ENCODE assay signal across 23 cellular contexts in genomic region chr16:88341551-88342290, GRCh38. TPM values are rescaled to one million over a fixed set of nuclear protein-coding genes. Genes with fewer than 3 reads are reported as not detected.
DNase-seq lines count a peak whose midpoint lies in the region; ATAC-seq, FAIRE-seq and TF ChIP-seq lines count a peak whose summit lies in the region.
"Had no signal": no experiment of that assay in that cellular context is flagged by ENCODE, and none has a peak within 500 bp of the region (broad histone marks: within the 10 kb centered on the region; RNA-seq: fewer than 3 reads in every experiment).

No MANE protein-coding gene starts in this region.

- no peak overlapping the region for H3K23ac ChIP-seq in H1 (ENCODE audit: insufficient read length)

- H2AFZ ChIP-seq in H1 (ENCODE audit: low read length), result no peak overlapping the region
- H2AFZ ChIP-seq: GM23338 had no signal

- no peaks in the 10 kb centered on the region for H3K36me3 Mint-ChIP-seq in activated CD8-positive, alpha-beta T cell treated with anti-CD3 and anti-CD28 coated beads for 36 hours (ENCODE audit: low read depth)

- FAIRE-seq in H1 (lab: Jason Lieb, UNC), result no peak
- FAIRE-seq: D721Med, GM18507 had no signal

- no peak overlapping the region for H3K18ac ChIP-seq in H1 (ENCODE audit: extremely low read depth, low read length)

- no peak for TF ChIP-seq POLR2A in H1 (IDR thresholded peaks at IDR 0.05; ENCODE audit: control extremely low read depth in 1 of 2, low read depth in 2 of 2, low read length in 2 of 2)

- H4K5ac ChIP-seq in H1 (ENCODE audit: insufficient read length, low read depth, low read length), result no peak overlapping the region

- no peaks in the 10 kb centered on the region for H3K23me2 ChIP-seq in H1 (ENCODE audit: low read depth, low read length)

- H3K27me3 Mint-ChIP-seq in activated CD8-positive, alpha-beta T cell treated with anti-CD3 and anti-CD28 coated beads for 36 hours, result peaks cover 1% of the 10 kb centered on the region
- H3K27me3 Mint-ChIP-seq: CD4-positive, alpha-beta T cell had no signal

- no peaks in the 10 kb centered on the region for H3K79me2 ChIP-seq in H1 (ENCODE audit: control insufficient read depth in 1 of 2, insufficient read depth in 2 of 2, low read length in 2 of 2)

- H4K91ac ChIP-seq in H1 (replicated peaks; ENCODE audit: insufficient read length, low read length), result no peak overlapping the region

- no peak overlapping the region for H2AK5ac ChIP-seq in H1 (ENCODE audit: low read depth, low read length)

- H3K27ac ChIP-seq in right atrium auricular region (no peak overlapping the region), H1 (ENCODE audit: low read depth, low read length) (no peak overlapping the region), lower lobe of right lung (no peak overlapping the region)
- H3K27ac ChIP-seq: BLaER1 had no signal

- H2BK120ac ChIP-seq in H1 (replicated peaks; ENCODE audit: low read depth, low read length), result no peak overlapping the region

- TF ChIP-seq CTCF in right atrium auricular region (IDR thresholded peaks at IDR 0.05) (no peak), H1 (IDR thresholded peaks at IDR 0.05; ENCODE audit: control extremely low read depth in 1 of 3, insufficient read depth in 1 of 3, low read depth in 1 of 3, low read length in 3 of 3) (no peak), lower lobe of right lung (IDR thresholded peaks at IDR 0.05) (no peak)
- no peak for TF ChIP-seq CTCF in activated CD8-positive, alpha-beta T cell treated with anti-CD3 and anti-CD28 coated beads for 36 hours (IDR thresholded peaks at IDR 0.05)

- H2BK12ac ChIP-seq in H1 (ENCODE audit: low read depth, low read length), result no peak overlapping the region

- peak; percentile 32 for DNase-seq in Right ventricle myocardium superior
- DNase-seq in right atrium auricular region (ENCODE audit: low spot score), result no peak
- DNase-seq in H1 (ENCODE audit: low read depth in 1 of 2, low spot score in 2 of 2), result no peak
- DNase-seq in lower lobe of right lung, result peak; percentile 41
- no peak for DNase-seq in hippocampal formation (lab: John Stamatoyannopoulos, UW)
- DNase-seq in activated CD8-positive, alpha-beta T cell treated with anti-CD3 and anti-CD28 coated beads for 36 hours, result no peak
- DNase-seq: CD4-positive, alpha-beta T cell; Karpas-422; NCI-H1092 treated with DMSO at 0.1 percent for 48 hours; NCI-H1436 treated with DMSO at 0.1 percent for 48 hours; NCI-H187 treated with DMSO at 0.1 percent for 48 hours; NCI-H446; NCI-H524 treated with DMSO at 0.1 percent for 48 hours; NCI-H774; PC-3; SHP77 had no signal

- no peak overlapping the region for H3K4me3 ChIP-seq in right atrium auricular region
- no peak overlapping the region for H3K4me3 ChIP-seq in H1 (ENCODE audit: extremely low read depth in 1 of 4, insufficient read depth in 2 of 4, low read depth in 3 of 4, low read length in 4 of 4)
- no peak overlapping the region for H3K4me3 ChIP-seq in lower lobe of right lung
- H3K4me3 ChIP-seq: BLaER1, GM23338 had no signal

- no peaks in the 10 kb centered on the region for H3K9me3 Mint-ChIP-seq in activated CD8-positive, alpha-beta T cell treated with anti-CD3 and anti-CD28 coated beads for 36 hours
- H3K9me3 Mint-ChIP-seq: CD4-positive, alpha-beta T cell had no signal

- CTCF ChIA-PET in H1 (lab: Charles Lee; ENCODE audit: partially characterized antibody), result no interaction called here
- CTCF ChIA-PET in activated CD8-positive, alpha-beta T cell treated with anti-CD3 and anti-CD28 coated beads for 36 hours (lab: Charles Lee), result no interaction called here

- no peak overlapping the region for H2BK5ac ChIP-seq in H1 (ENCODE audit: low read depth, low read length)

- H3K4me1 ChIP-seq in right atrium auricular region, result no peaks in the 10 kb centered on the region
- no peaks in the 10 kb centered on the region for H3K4me1 ChIP-seq in H1 (replicated peaks in 1 of 4; ENCODE audit: control insufficient read depth in 3 of 4, insufficient read depth in 4 of 4, low read length in 3 of 4)
- no peaks in the 10 kb centered on the region for H3K4me1 ChIP-seq in lower lobe of right lung

- no peak overlapping the region for H3K27ac Mint-ChIP-seq in activated CD8-positive, alpha-beta T cell treated with anti-CD3 and anti-CD28 coated beads for 36 hours
- H3K27ac Mint-ChIP-seq: CD4-positive, alpha-beta T cell; GM23338 had no signal

- H3K9me3 ChIP-seq in right atrium auricular region, result peaks cover 0 to 10% of the 10 kb centered on the region in 2 donors
- H3K9me3 ChIP-seq in H1 (ENCODE audit: insufficient read depth in 2 of 2, low read depth in 1 of 2, low read length in 1 of 2), result peaks cover 0 to 1% of the 10 kb centered on the region in 2 experiments; a peak in 3 of 4 replicates
- no peaks in the 10 kb centered on the region for H3K9me3 ChIP-seq in lower lobe of right lung
- H3K9me3 ChIP-seq: BLaER1 had no signal

- H4K20me1 ChIP-seq in H1 (replicated peaks in 1 of 2; ENCODE audit: control insufficient read depth in 1 of 2, insufficient read depth in 2 of 2, low read length in 2 of 2), result no peaks in the 10 kb centered on the region
- H4K20me1 ChIP-seq: BLaER1 had no signal

- no peak overlapping the region for H3K14ac ChIP-seq in H1 (ENCODE audit: insufficient read length)

- H3K79me1 ChIP-seq in H1 (ENCODE audit: low read depth, low read length), result no peaks in the 10 kb centered on the region

- intact Hi-C loops in Right ventricle myocardium superior (cut with DNase I), result no loop called here
- intact Hi-C loops in lower lobe of right lung (cut with DNase I), result no loop called here
- intact Hi-C loops in activated CD8-positive, alpha-beta T cell treated with anti-CD3 and anti-CD28 coated beads for 36 hours (cut with micrococcal nuclease), result no loop called here

- no peaks in the 10 kb centered on the region for H3K36me3 ChIP-seq in right atrium auricular region
- H3K36me3 ChIP-seq in H1 (ENCODE audit: control insufficient read depth in 2 of 4, insufficient read depth in 4 of 4, low read length in 3 of 4), result no peaks in the 10 kb centered on the region
- H3K36me3 ChIP-seq in lower lobe of right lung, result no peaks in the 10 kb centered on the region
- H3K36me3 ChIP-seq: BLaER1 had no signal

- H2BK15ac ChIP-seq in H1 (ENCODE audit: low read length), result no peak overlapping the region

- WGBS in H1 (ENCODE audit: extremely low coverage in 1 of 2, insufficient coverage in 1 of 2, insufficient read length in 1 of 2, insufficient replicate concordance in 2 of 2, low coverage in 1 of 2, low lambda C conversion rate in 2 of 2, missing lambda C conversion rate in 1 of 2), 2 experiments, result 82% methylated on average over 16 of the region's 24 CpGs; no CpG with 5 or more reads in 1 of the 2 experiments

- no peak overlapping the region for H3K56ac ChIP-seq in H1 (replicated peaks; ENCODE audit: insufficient read length, low read depth, low read length)

- H3K9ac ChIP-seq in H1 (replicated peaks in 1 of 4; ENCODE audit: extremely low read depth in 1 of 4, low read depth in 3 of 4, low read length in 3 of 4), result no peak overlapping the region
- H3K9ac ChIP-seq: BLaER1 had no signal

- H4K8ac ChIP-seq in H1 (ENCODE audit: extremely low read depth, insufficient read depth, low read length), result peak overlapping the region; percentile 25

- no peaks in the 10 kb centered on the region for H3K4me1 Mint-ChIP-seq in activated CD8-positive, alpha-beta T cell treated with anti-CD3 and anti-CD28 coated beads for 36 hours (ENCODE audit: low read depth)
- H3K4me1 Mint-ChIP-seq: GM23338 had no signal

- no peak overlapping the region for H3K4me2 ChIP-seq in H1 (ENCODE audit: insufficient read depth in 1 of 2, low read depth in 2 of 2, low read length in 2 of 2)
- H3K4me2 ChIP-seq: BLaER1, GM23338 had no signal

- no peak overlapping the region for H2BK20ac ChIP-seq in H1 (ENCODE audit: low read length)

- TF ChIP-seq RAD21 in H1 (IDR thresholded peaks at IDR 0.05 in 1 of 2, conservative IDR thresholded peaks at IDR 0.05 in 1 of 2; ENCODE audit: low read depth in 2 of 2, low read length in 2 of 2), result no peak

- H3K4me3 Mint-ChIP-seq in activated CD8-positive, alpha-beta T cell treated with anti-CD3 and anti-CD28 coated beads for 36 hours, result no peak overlapping the region
- H3K4me3 Mint-ChIP-seq: CD4-positive, alpha-beta T cell; GM23338 had no signal

- H3K4ac ChIP-seq in H1 (replicated peaks; ENCODE audit: insufficient read length, low read depth, low read length), result no peak overlapping the region

- ATAC-seq in Right ventricle myocardium superior (ENCODE audit: poor library complexity) (no peak), lower lobe of right lung (no peak), GM18861 (IDR thresholded peaks at IDR 0.05; ENCODE audit: unreplicated experiment) (no peak), HG03097 (IDR thresholded peaks at IDR 0.05; ENCODE audit: low FRiP score, unreplicated experiment) (no peak)
- no peak for ATAC-seq in activated CD8-positive, alpha-beta T cell treated with anti-CD3 and anti-CD28 coated beads for 36 hours
- ATAC-seq: HCT116, PC-3 had no signal

- POLR2A ChIA-PET in H1 (lab: Charles Lee; ENCODE audit: partially characterized antibody), result no interaction called here
- POLR2A ChIA-PET in activated CD8-positive, alpha-beta T cell treated with anti-CD3 and anti-CD28 coated beads for 36 hours (lab: Charles Lee), result no interaction called here

- H3K27me3 ChIP-seq in right atrium auricular region (no peaks in the 10 kb centered on the region), H1 (replicated peaks in 1 of 4; ENCODE audit: control insufficient read depth in 3 of 4, extremely low read depth in 1 of 4, insufficient read depth in 3 of 4, low read length in 3 of 4) (no peaks in the 10 kb centered on the region), lower lobe of right lung (ENCODE audit: low read depth) (no peaks in the 10 kb centered on the region)
- H3K27me3 ChIP-seq: BLaER1 had no signal

- TF ChIP-seq EP300 in H1 (IDR thresholded peaks at IDR 0.05; ENCODE audit: borderline replicate concordance in 1 of 2, low read depth in 2 of 2, low read length in 2 of 2), result no peak

TF ChIP-seq in H1, 55 proteins besides CTCF, POLR2A, EP300 and RAD21 (continues in another document):
- no peak for TF ChIP-seq CBX8 (IDR thresholded peaks at IDR 0.05; ENCODE audit: borderline replicate concordance, low read depth, low read length)
- TF ChIP-seq HDAC2 (IDR thresholded peaks at IDR 0.05; ENCODE audit: borderline replicate concordance in 1 of 2, low read depth in 2 of 2, low read length in 2 of 2), result no peak
- TF ChIP-seq JUN (IDR thresholded peaks at IDR 0.05; ENCODE audit: low read depth, low read length), result no peak

RNA-seq across cellular contexts. Expression of gene ZNF469, which starts 41.0 kb away (rescaled TPM):
- 0.94 TPM for total RNA-seq in Right ventricle myocardium superior
- under 1 TPM; 0.56 to 0.83 TPM for total RNA-seq in right atrium auricular region
- total RNA-seq in H1 (2021; fragmentation: NEBNext Ultra II Directional; extraction: Animal tissue kit (Norgen Biotek cat#: 25700)), result 1.8 and 2.0 TPM in 2 replicates
- polyA plus RNA-seq in H1 (2011; rRNA removed), result 0.30 and 0.53 TPM in 2 replicates
- polyA plus RNA-seq in H1 (2011; cell fraction: cytosol; rRNA removed), result 0.23 TPM
- polyA plus RNA-seq in H1 (2011; cell fraction: nucleus; rRNA removed), result 1.1 TPM
- 0.54 to 0.96 TPM (median 0.90 TPM) in 4 replicates for polyA plus RNA-seq in H1 (2012, experiment 1 of 2)
- 0.63 TPM for polyA plus RNA-seq in H1 (2012, experiment 2 of 2)
- 0.45 TPM for polyA plus RNA-seq in H1 (2013, experiment 1 of 2)
- polyA plus RNA-seq in H1 (2013, experiment 2 of 2), result 0.42 TPM
- polyA minus RNA-seq in H1 (2011; rRNA and poly(A)+ RNA removed), result 0.32 and 0.41 TPM in 2 replicates
- polyA minus RNA-seq in H1 (2011; cell fraction: cytosol; rRNA and poly(A)+ RNA removed), result 1.1 TPM
- 1.5 TPM for polyA minus RNA-seq in H1 (2011; cell fraction: nucleus; rRNA and poly(A)+ RNA removed)
- total RNA-seq in lower lobe of right lung, result 2.0 TPM
- total RNA-seq in activated CD8-positive, alpha-beta T cell treated with anti-CD3 and anti-CD28 coated beads for 36 hours, result under 1 TPM; 0.45 to 0.56 TPM

Comparison
In these comparisons a context has a peak if more than half of its experiments do, and no peak if none do; other contexts are left out.
1. DNase-seq: peak in Right ventricle myocardium superior (single experiment) and lower lobe of right lung (single experiment); none in right atrium auricular region (single experiment), H1 (0 of 2), hippocampal formation (0 of 2) and activated CD8-positive, alpha-beta T cell treated with anti-CD3 and anti-CD28 coated beads for 36 hours (single experiment).